ENCODE assay signal across 21 cellular contexts in genomic region chr6:80382796-80383195, GRCh38.
DNase-seq lines count a peak whose midpoint lies in the region; ATAC-seq and TF ChIP-seq lines count a peak whose summit lies in the region.
"Had no signal": no experiment of that assay in that cellular context is flagged by ENCODE, and none has a peak within 500 bp of the region (broad histone marks: within the 10 kb centered on the region; RNA-seq: fewer than 3 reads in every experiment).

No MANE protein-coding gene starts in this region.

- H3K27me3 Mint-ChIP-seq in Caco-2 (ENCODE audit: insufficient read depth, unreplicated experiment), result no peaks in the 10 kb centered on the region
- H3K27me3 Mint-ChIP-seq: activated CD4-positive, alpha-beta T cell treated with anti-CD3 and anti-CD28 coated beads, Interleukin-2, amount 10 ng/mL, durations not matched to agents 7 days and 5 days; central memory CD8-positive, alpha-beta T cell; effector memory CD8-positive, alpha-beta T cell; T-cell had no signal

- no peak overlapping the region for H3K4me3 Mint-ChIP-seq in Caco-2 (ENCODE audit: unreplicated experiment)
- H3K4me3 Mint-ChIP-seq: activated CD4-positive, alpha-beta T cell treated with anti-CD3 and anti-CD28 coated beads, Interleukin-2, amount 10 ng/mL, durations not matched to agents 7 days and 5 days; central memory CD8-positive, alpha-beta T cell; effector memory CD8-positive, alpha-beta T cell; T-cell had no signal

- CTCF ChIA-PET in Caco-2 (lab: Charles Lee), result no interaction called here
- CTCF ChIA-PET in HEK293T (lab: Yijun Ruan, JAX), result no interaction called here

- no peaks in the 10 kb centered on the region for H3K4me1 Mint-ChIP-seq in Caco-2 (ENCODE audit: low read depth, unreplicated experiment)
- H3K4me1 Mint-ChIP-seq: activated CD4-positive, alpha-beta T cell treated with anti-CD3 and anti-CD28 coated beads, Interleukin-2, amount 10 ng/mL, durations not matched to agents 7 days and 5 days; central memory CD8-positive, alpha-beta T cell; T-cell had no signal

- intact Hi-C loops in Caco-2 (cut with micrococcal nuclease; ENCODE audit: unreplicated experiment), result no loop called here

- no peaks in the 10 kb centered on the region for H3K36me3 ChIP-seq in Caco-2 (ENCODE audit: control insufficient read depth, insufficient read depth, low read length)
- H3K36me3 ChIP-seq: ovary had no signal

- POLR2A ChIA-PET in Caco-2 (lab: Charles Lee), result no interaction called here
- POLR2A ChIA-PET in HEK293T (lab: Yijun Ruan, JAX), result no interaction called here

- H3K9me3 ChIP-seq in Caco-2, result no peaks in the 10 kb centered on the region
- H3K9me3 ChIP-seq: ovary, tibial nerve had no signal

- no peaks in the 10 kb centered on the region for H3K27me3 ChIP-seq in Caco-2 (replicated peaks; ENCODE audit: control insufficient read depth, insufficient read depth, low read length)
- H3K27me3 ChIP-seq: ovary, tibial nerve had no signal

- H3K4me1 ChIP-seq in Caco-2, result no peaks in the 10 kb centered on the region
- H3K4me1 ChIP-seq: tibial nerve had no signal

- H3K36me3 Mint-ChIP-seq in Caco-2 (ENCODE audit: insufficient read depth, unreplicated experiment), result no peaks in the 10 kb centered on the region

- no peak overlapping the region for H3K27ac Mint-ChIP-seq in Caco-2 (ENCODE audit: unreplicated experiment)
- H3K27ac Mint-ChIP-seq: activated CD4-positive, alpha-beta T cell treated with anti-CD3 and anti-CD28 coated beads, Interleukin-2, amount 10 ng/mL, durations not matched to agents 7 days and 5 days; effector memory CD8-positive, alpha-beta T cell; T-cell had no signal

- H3K9me3 Mint-ChIP-seq in Caco-2 (ENCODE audit: unreplicated experiment), result no peaks in the 10 kb centered on the region
- H3K9me3 Mint-ChIP-seq: activated CD4-positive, alpha-beta T cell treated with anti-CD3 and anti-CD28 coated beads, Interleukin-2, amount 10 ng/mL, durations not matched to agents 7 days and 5 days; central memory CD8-positive, alpha-beta T cell; effector memory CD8-positive, alpha-beta T cell; T-cell had no signal

- DNase-seq in DMS 273 (lab: John Stamatoyannopoulos, UW; ENCODE audit: unreplicated experiment) (peak; percentile 49), DMS 273 treated with DMSO at 0.1 percent for 48 hours (lab: John Stamatoyannopoulos, UW) (no peak), astrocyte of the hippocampus (ENCODE audit: low read depth, low spot score) (peak; percentile 22), fibroblast of villous mesenchyme (ENCODE audit: low read depth) (peak; percentile 54), smooth muscle cell of the brain vasculature (ENCODE audit: low read depth, low spot score) (peak; percentile 15), Caco-2 (no peak), HEK293T (ENCODE audit: extremely low spot score) (no peak)
- DNase-seq: activated CD4-positive, alpha-beta T cell treated with anti-CD3 and anti-CD28 coated beads, Interleukin-2, amount 10 ng/mL, durations not matched to agents 7 days and 5 days; activated effector memory CD4-positive, alpha-beta T cell treated with Interleukin-2 at 50 U/mL for 16 hours; effector memory CD8-positive, alpha-beta T cell; GF-D8; NCI-H526; ovary; stimulated activated CD4-positive, alpha-beta T cell treated with anti-CD3 and anti-CD28 coated beads, Interleukin-1b, Interleukin-23, amount 100 ng/mL, for 48 hours; stimulated activated naive CD8-positive, alpha-beta T cell treated with anti-CD3 and anti-CD28 coated beads, Interleukin-15, Interleukin-2, amounts not matched to agents 100 U/mL and 50 U/mL, for 24 hours; T-cell had no signal

- TF ChIP-seq CTCF in fibroblast of villous mesenchyme (IDR thresholded peaks at IDR 0.05; ENCODE audit: insufficient read depth, low read depth, low read length) (no peak), Caco-2 (IDR thresholded peaks at IDR 0.05; ENCODE audit: insufficient read depth in 1 of 2, low read depth in 1 of 2, low read length in 1 of 2, severe bottlenecking in 1 of 2, unreplicated experiment in 1 of 2) (no peak)

- BruUV-seq in Caco-2 (replicated peaks; lab: Mats Ljungman, UMichigan), result no TSS peak

- ATAC-seq in GM19463 (IDR thresholded peaks at IDR 0.05; ENCODE audit: unreplicated experiment), result no peak
- ATAC-seq: effector memory CD8-positive, alpha-beta T cell; Right ventricle myocardium inferior; sciatic nerve; stimulated activated naive CD8-positive, alpha-beta T cell treated with anti-CD3 and anti-CD28 coated beads, Interleukin-15, Interleukin-2, amounts not matched to agents 100 U/mL and 50 U/mL, for 24 hours; T-cell had no signal

- no peak overlapping the region for H3K4me3 ChIP-seq in fibroblast of villous mesenchyme (ENCODE audit: low read depth, low read length)
- no peak overlapping the region for H3K4me3 ChIP-seq in Caco-2 (ENCODE audit: low read depth, low read length)
- H3K4me3 ChIP-seq: ovary, tibial nerve had no signal

TF ChIP-seq in HEK293T, 16 proteins besides CTCF, POLR2A, EP300 and RAD21:
- TF ChIP-seq ARNT (IDR thresholded peaks at IDR 0.05) (no peak), CTBP1 (IDR thresholded peaks at IDR 0.05; ENCODE audit: borderline replicate concordance) (no peak), ELF4 (IDR thresholded peaks at IDR 0.05) (no peak), HDGF (IDR thresholded peaks at IDR 0.05; ENCODE audit: borderline replicate concordance) (no peak), SUZ12 (IDR thresholded peaks at IDR 0.05) (no peak), FOXK2 (IDR thresholded peaks at IDR 0.05) (no peak), FOXM1 (IDR thresholded peaks at IDR 0.05; ENCODE audit: borderline replicate concordance) (no peak), BHLHE40 (IDR thresholded peaks at IDR 0.05; ENCODE audit: borderline replicate concordance) (no peak), ZNF384 (IDR thresholded peaks at IDR 0.05) (no peak), SP1 (IDR thresholded peaks at IDR 0.05) (no peak), NFRKB (IDR thresholded peaks at IDR 0.05) (no peak), L3MBTL2 (conservative IDR thresholded peaks at IDR 0.05) (no peak), TARDBP (IDR thresholded peaks at IDR 0.05) (no peak), FOXA1 (IDR thresholded peaks at IDR 0.05) (no peak), LEF1 (IDR thresholded peaks at IDR 0.05; ENCODE audit: borderline replicate concordance) (no peak)
- TF ChIP-seq, protein P1, sequence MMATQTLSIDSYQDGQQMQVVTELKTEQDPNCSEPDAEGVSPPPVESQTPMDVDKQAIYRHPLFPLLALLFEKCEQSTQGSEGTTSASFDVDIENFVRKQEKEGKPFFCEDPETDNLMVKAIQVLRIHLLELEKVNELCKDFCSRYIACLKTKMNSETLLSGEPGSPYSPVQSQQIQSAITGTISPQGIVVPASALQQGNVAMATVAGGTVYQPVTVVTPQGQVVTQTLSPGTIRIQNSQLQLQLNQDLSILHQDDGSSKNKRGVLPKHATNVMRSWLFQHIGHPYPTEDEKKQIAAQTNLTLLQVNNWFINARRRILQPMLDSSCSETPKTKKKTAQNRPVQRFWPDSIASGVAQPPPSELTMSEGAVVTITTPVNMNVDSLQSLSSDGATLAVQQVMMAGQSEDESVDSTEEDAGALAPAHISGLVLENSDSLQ (IDR thresholded peaks at IDR 0.05), result no peak

Comparison
In these comparisons a context has a peak if more than half of its experiments do, and no peak if none do; other contexts are left out.
1. DNase-seq: peak in DMS 273 (single experiment), astrocyte of the hippocampus (single experiment), fibroblast of villous mesenchyme (single experiment) and smooth muscle cell of the brain vasculature (single experiment); none in DMS 273 treated with DMSO at 0.1 percent for 48 hours (single experiment), Caco-2 (0 of 2) and HEK293T (single experiment).